In the genomic region with DNA sequence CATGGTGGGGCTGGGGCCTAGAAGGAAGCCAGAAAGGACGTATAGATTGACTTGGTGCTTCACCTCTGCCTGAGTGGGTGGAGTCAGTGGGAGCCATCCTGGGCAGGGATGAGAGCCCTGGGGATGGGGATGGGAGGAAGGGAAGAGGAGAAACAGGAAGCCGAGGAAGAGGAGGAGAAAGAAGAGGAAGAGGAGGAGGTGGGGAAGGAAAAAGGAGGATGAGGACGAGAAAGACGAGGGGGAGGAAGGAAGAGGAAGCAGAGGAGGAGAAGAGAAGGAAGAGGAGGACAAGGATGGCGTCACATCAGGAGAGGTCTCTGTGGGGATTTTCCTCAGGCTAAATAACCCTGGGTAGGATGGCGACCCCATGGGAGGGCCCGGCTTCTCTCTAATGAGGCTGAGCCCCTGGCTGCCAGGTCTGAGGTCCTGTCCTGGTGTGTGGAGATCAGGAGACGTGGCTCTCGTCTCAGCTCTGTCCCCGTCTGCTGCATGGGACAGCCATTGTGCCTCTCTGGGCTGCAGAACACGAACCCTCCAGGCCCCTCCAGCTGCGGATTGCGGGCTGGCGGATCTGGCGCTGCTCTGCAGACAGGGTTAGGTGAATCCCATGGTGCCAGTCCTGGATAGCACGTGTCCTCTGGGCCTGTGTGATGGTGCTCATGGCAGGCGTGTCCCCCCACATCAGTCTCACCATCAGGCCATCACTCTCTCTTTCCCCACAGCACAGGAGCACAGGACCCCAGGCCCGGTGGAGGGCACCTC, we compare ENCODE assay signal across 20 cellular contexts. TPM values are rescaled to one million over a fixed set of nuclear protein-coding genes. Genes with fewer than 3 reads are reported as not detected.
A peak's percentile ranks its signal among the peaks of the same experiment; 100 is the strongest.
DNase-seq lines count a peak whose midpoint lies in the region; ATAC-seq lines count a peak whose summit lies in the region.
"Had no signal": no experiment of that assay in that cellular context is flagged by ENCODE, and none has a peak within 500 bp of the region (broad histone marks: within the 10 kb centered on the region; RNA-seq: fewer than 3 reads in every experiment).

No MANE protein-coding gene starts in this region.

- peak overlapping the region; percentile 5 to 68 (median 40); a peak in 19 of 22 replicates for H3K4me2 ChIP-seq in BLaER1 treated with 17β-estradiol and CSF1 and Interleukin-3, amounts not matched to agents 10 nM and 100 nM
- H3K4me2 ChIP-seq in neuronal stem cell (ENCODE audit: insufficient read depth, low read length, poor library complexity, severe bottlenecking) = no peak overlapping the region
- H3K4me2 ChIP-seq: PC-9 had no signal

- peak overlapping the region; percentile 79 for H3K27ac Mint-ChIP-seq in activated CD4-positive, alpha-beta T cell treated with anti-CD3 and anti-CD28 coated beads, Interleukin-2, amount 10 ng/mL, durations not matched to agents 24 days and 14 days
- peak overlapping the region; percentile 3 for H3K27ac Mint-ChIP-seq in activated T-helper 17 cell treated with anti-CD3 and anti-CD28 coated beads, Interleukin-2, amount 50 U/mL, for 72 hours

- intact Hi-C loops in activated CD4-positive, alpha-beta T cell treated with anti-CD3 and anti-CD28 coated beads, Interleukin-2, amount 10 ng/mL, durations not matched to agents 24 days and 14 days (cut with micrococcal nuclease) = no loop called here

- H3K23ac ChIP-seq in neuronal stem cell (ENCODE audit: low read depth, low read length, poor library complexity) = no peak overlapping the region

- peaks cover 23 to 28% (median 26%) of the 10 kb centered on the region in 10 experiments for H3K4me1 ChIP-seq in BLaER1 treated with 17β-estradiol and CSF1 and Interleukin-3, amounts not matched to agents 10 nM and 100 nM
- peaks cover 8 to 9% of the 10 kb centered on the region in 2 donors for H3K4me1 ChIP-seq in neuronal stem cell (ENCODE audit: control insufficient read depth in 2 of 2, insufficient read depth in 1 of 2, low read depth in 1 of 2, low read length in 2 of 2)

- H3K27me3 Mint-ChIP-seq in activated CD4-positive, alpha-beta T cell treated with anti-CD3 and anti-CD28 coated beads, Interleukin-2, amount 10 ng/mL, durations not matched to agents 24 days and 14 days = no peaks in the 10 kb centered on the region
- H3K27me3 Mint-ChIP-seq in activated T-helper 17 cell treated with anti-CD3 and anti-CD28 coated beads, Interleukin-2, amount 50 U/mL, for 72 hours = no peaks in the 10 kb centered on the region

- H3K27ac ChIP-seq in BLaER1 treated with 17β-estradiol and CSF1 and Interleukin-3, amounts not matched to agents 10 nM and 100 nM = no peak overlapping the region
- no peak overlapping the region for H3K27ac ChIP-seq in neuronal stem cell (replicated peaks; ENCODE audit: low read length)
- H3K27ac ChIP-seq: C4-2B, PC-9 had no signal

- no peak overlapping the region for H2AFZ ChIP-seq in neuronal stem cell (ENCODE audit: low read length)
- H2AFZ ChIP-seq: PC-9 had no signal

- H3K4me1 Mint-ChIP-seq in activated CD4-positive, alpha-beta T cell treated with anti-CD3 and anti-CD28 coated beads, Interleukin-2, amount 10 ng/mL, durations not matched to agents 24 days and 14 days = peaks cover 2% of the 10 kb centered on the region
- peaks cover 5% of the 10 kb centered on the region for H3K4me1 Mint-ChIP-seq in activated T-helper 17 cell treated with anti-CD3 and anti-CD28 coated beads, Interleukin-2, amount 50 U/mL, for 72 hours

- no peak for ATAC-seq in activated T-helper 17 cell treated with anti-CD3 and anti-CD28 coated beads, Interleukin-2, amount 50 U/mL, for 72 hours (replicated peaks)
- ATAC-seq: GM12878 had no signal

- H3K79me1 ChIP-seq in neuronal stem cell (ENCODE audit: low read depth, low read length) = no peaks in the 10 kb centered on the region

- DNase-seq in activated CD4-positive, alpha-beta T cell treated with anti-CD3 and anti-CD28 coated beads, Interleukin-2, amount 10 ng/mL, durations not matched to agents 24 days and 14 days = no peak
- DNase-seq in activated CD4-positive, alpha-beta T cell treated with anti-CD3 and anti-CD28 coated beads for 1 hour = no peak
- DNase-seq in neuronal stem cell (ENCODE audit: low spot score) = no peak
- DNase-seq in HT-29 (ENCODE audit: low spot score) = no peak
- DNase-seq in NOMO-1 treated with dmso at 0.1 percent for 144 hours (lab: John Stamatoyannopoulos, UW; ENCODE audit: unreplicated experiment) = no peak
- no peak for DNase-seq in SHP77 treated with DMSO at 0.1 percent for 48 hours (lab: John Stamatoyannopoulos, UW)
- DNase-seq: 8988T, DMS 273 treated with DMSO at 0.1 percent for 48 hours, GDM1, HCEC 1CT, KG1, NCI-H1092, NCI-H146, NCI-H2081, NCI-H774, PC-9 had no signal

- H3K9ac ChIP-seq in BLaER1 treated with 17β-estradiol and CSF1 and Interleukin-3, amounts not matched to agents 10 nM and 100 nM = no peak overlapping the region
- H3K9ac ChIP-seq in neuronal stem cell (ENCODE audit: low read depth, low read length, poor library complexity) = no peak overlapping the region

- no peak overlapping the region for H2BK12ac ChIP-seq in neuronal stem cell (ENCODE audit: low read length)

- no peak overlapping the region for H3K4me3 Mint-ChIP-seq in activated CD4-positive, alpha-beta T cell treated with anti-CD3 and anti-CD28 coated beads, Interleukin-2, amount 10 ng/mL, durations not matched to agents 24 days and 14 days
- H3K4me3 Mint-ChIP-seq in activated T-helper 17 cell treated with anti-CD3 and anti-CD28 coated beads, Interleukin-2, amount 50 U/mL, for 72 hours = no peak overlapping the region

- peaks cover 0 to 14% (median 0%) of the 10 kb centered on the region in 11 experiments; a peak in 5 of 22 replicates for H3K9me3 ChIP-seq in BLaER1 treated with 17β-estradiol and CSF1 and Interleukin-3, amounts not matched to agents 10 nM and 100 nM (replicated peaks in 1 of 11)
- peaks cover 8 to 12% of the 10 kb centered on the region in 2 donors for H3K9me3 ChIP-seq in neuronal stem cell (replicated peaks in 1 of 2; ENCODE audit: control insufficient read depth in 2 of 2, insufficient read depth in 1 of 2, low read depth in 1 of 2, low read length in 2 of 2)

- no peak overlapping the region for H4K8ac ChIP-seq in neuronal stem cell (ENCODE audit: low read depth, low read length)

- no peaks in the 10 kb centered on the region for H3K27me3 ChIP-seq in BLaER1 treated with 17β-estradiol and CSF1 and Interleukin-3, amounts not matched to agents 10 nM and 100 nM
- no peaks in the 10 kb centered on the region for H3K27me3 ChIP-seq in neuronal stem cell (ENCODE audit: control insufficient read depth in 3 of 3, insufficient read depth in 3 of 3, low read depth in 1 of 3, low read length in 3 of 3)

- no peak overlapping the region for H3K14ac ChIP-seq in neuronal stem cell (ENCODE audit: low read length)

- no peak overlapping the region for H3K4ac ChIP-seq in neuronal stem cell (ENCODE audit: low read length)

- H2BK5ac ChIP-seq in neuronal stem cell (ENCODE audit: low read length) = no peak overlapping the region

- H2AK5ac ChIP-seq in neuronal stem cell (ENCODE audit: low read depth, low read length) = no peak overlapping the region

- 96% methylated on average over 2 of the region's 18 CpGs; no CpG with 5 or more reads in 1 of the 2 donors for WGBS in neuronal stem cell (ENCODE audit: extremely low coverage in 2 of 2, insufficient read length in 2 of 2, insufficient replicate concordance in 1 of 2), 2 donors

- H3K9me3 Mint-ChIP-seq in activated CD4-positive, alpha-beta T cell treated with anti-CD3 and anti-CD28 coated beads, Interleukin-2, amount 10 ng/mL, durations not matched to agents 24 days and 14 days = no peaks in the 10 kb centered on the region
- no peaks in the 10 kb centered on the region for H3K9me3 Mint-ChIP-seq in activated T-helper 17 cell treated with anti-CD3 and anti-CD28 coated beads, Interleukin-2, amount 50 U/mL, for 72 hours

- H3K4me3 ChIP-seq in BLaER1 treated with 17β-estradiol and CSF1 and Interleukin-3, amounts not matched to agents 10 nM and 100 nM = no peak overlapping the region
- H3K4me3 ChIP-seq in neuronal stem cell (ENCODE audit: low read length in 2 of 2) = no peak overlapping the region
- H3K4me3 ChIP-seq: GM12878, PC-9 had no signal

- H3K36me3 Mint-ChIP-seq in activated CD4-positive, alpha-beta T cell treated with anti-CD3 and anti-CD28 coated beads, Interleukin-2, amount 10 ng/mL, durations not matched to agents 24 days and 14 days (ENCODE audit: low read depth) = peaks cover 12% of the 10 kb centered on the region
- peaks cover 44% of the 10 kb centered on the region for H3K36me3 Mint-ChIP-seq in activated T-helper 17 cell treated with anti-CD3 and anti-CD28 coated beads, Interleukin-2, amount 50 U/mL, for 72 hours (ENCODE audit: low read depth)

- H2BK120ac ChIP-seq in neuronal stem cell (ENCODE audit: low read depth, low read length) = no peak overlapping the region

- H4K20me1 ChIP-seq in BLaER1 treated with 17β-estradiol and CSF1 and Interleukin-3, amounts not matched to agents 10 nM and 100 nM = peaks cover 0 to 100% (median 0%) of the 10 kb centered on the region in 11 experiments; a peak in 11 of 22 replicates

- no peak overlapping the region for H4K91ac ChIP-seq in neuronal stem cell (ENCODE audit: low read depth, low read length, poor library complexity)

- no peak overlapping the region for H2BK15ac ChIP-seq in neuronal stem cell (ENCODE audit: low read length)

- H3K18ac ChIP-seq in neuronal stem cell (ENCODE audit: low read length) = peak overlapping the region; percentile 68

- peaks cover 21 to 100% (median 56%) of the 10 kb centered on the region in 11 experiments; a peak in 21 of 22 replicates for H3K36me3 ChIP-seq in BLaER1 treated with 17β-estradiol and CSF1 and Interleukin-3, amounts not matched to agents 10 nM and 100 nM
- H3K36me3 ChIP-seq in neuronal stem cell (replicated peaks in 1 of 2; ENCODE audit: control insufficient read depth in 2 of 2, insufficient read depth in 2 of 2, low read length in 2 of 2) = peaks cover 9 to 32% of the 10 kb centered on the region in 2 donors

RNA-seq across cellular contexts. Expression of a gene that starts 35.5 kb away (rescaled TPM):
- 2.6 and 3.7 TPM in 2 replicates for total RNA-seq in activated CD4-positive, alpha-beta T cell treated with anti-CD3 and anti-CD28 coated beads, Interleukin-2, amount 10 ng/mL, durations not matched to agents 24 days and 14 days
- under 1 TPM; 0.11 to 0.67 TPM for total RNA-seq in activated T-helper 17 cell treated with anti-CD3 and anti-CD28 coated beads, Interleukin-2, amount 50 U/mL, for 72 hours
- polyA plus RNA-seq in neuronal stem cell (2013, experiment 1 of 2) = 45.9 TPM
- 48.5 TPM for polyA plus RNA-seq in neuronal stem cell (2013, experiment 2 of 2)
- total RNA-seq in HT-29 (2014; rRNA removed; shearing (Covaris generic)) = 23.0 and 38.1 TPM in 2 replicates
